28 cellular contexts compared by ENCODE assay signal in genomic region chr22:28268176-28268575, GRCh38.
A peak's percentile ranks its signal among the peaks of the same experiment; 100 is the strongest.
DNase-seq lines count a peak whose midpoint lies in the region; ATAC-seq, FAIRE-seq and TF ChIP-seq lines count a peak whose summit lies in the region.
"Had no signal": no experiment of that assay in that cellular context is flagged by ENCODE, and none has a peak within 500 bp of the region (broad histone marks: within the 10 kb centered on the region; RNA-seq: fewer than 3 reads in every experiment).

No MANE protein-coding gene starts in this region.

- BruUV-seq in endothelial cell of umbilical vein (replicated peaks; lab: Mats Ljungman, UMichigan) = no TSS peak

- TF ChIP-seq CTCF in endothelial cell of umbilical vein (IDR thresholded peaks at IDR 0.05; ENCODE audit: extremely low read depth in 1 of 2, insufficient read depth in 1 of 2, low read depth in 1 of 2, low read length in 2 of 2) (no peak), gastrocnemius medialis (IDR thresholded peaks at IDR 0.05 in 4 of 5, conservative IDR thresholded peaks at IDR 0.05 in 1 of 5) (no peak), endodermal cell (conservative IDR thresholded peaks at IDR 0.05) (no peak)

- no peaks in the 10 kb centered on the region for H3K36me3 Mint-ChIP-seq in endodermal cell (ENCODE audit: low read depth)
- H3K36me3 Mint-ChIP-seq: activated naive CD4-positive, alpha-beta T cell treated with anti-CD3 and anti-CD28 coated beads, Interleukin-2, amount 10 ng/mL, durations not matched to agents 7 days and 5 days; stimulated activated effector memory CD8-positive, alpha-beta T cell treated with anti-CD3 and anti-CD28 coated beads, Interleukin-12 subunit alpha, Interleukin-12 subunit beta, amount 100 ng/mL, for 72 hours had no signal

- dilution Hi-C loops in endothelial cell of umbilical vein (cut with MboI; ENCODE audit: extremely low pct_ligation_motif_present, low sequenced_read_pairs) = no loop called here

- no peak for FAIRE-seq in endothelial cell of umbilical vein (lab: Jason Lieb, UNC)
- FAIRE-seq: A549, K562, kidney, RCC 7860 had no signal

- in situ Hi-C loops in gastrocnemius medialis (cut with MboI; ENCODE audit: low sequenced_read_pairs in 4 of 4) = no loop called here

- ATAC-seq in gastrocnemius medialis (peak; percentile 48 to 55), HG03095 (IDR thresholded peaks at IDR 0.05; ENCODE audit: unreplicated experiment) (no peak), GM19467 (IDR thresholded peaks at IDR 0.05; ENCODE audit: unreplicated experiment) (no peak), HG02852 (IDR thresholded peaks at IDR 0.05; ENCODE audit: unreplicated experiment) (no peak)
- ATAC-seq: A549; activated CD8-positive, alpha-beta T cell treated with anti-CD3 and anti-CD28 coated beads, Interleukin-2, amount 10 ng/mL, durations not matched to agents 7 days and 5 days; esophagus mucosa; K562; stimulated activated effector memory CD8-positive, alpha-beta T cell treated with anti-CD3 and anti-CD28 coated beads, Interleukin-12 subunit alpha, Interleukin-12 subunit beta, amount 100 ng/mL, for 72 hours had no signal

- no peak overlapping the region for H3K4me3 Mint-ChIP-seq in endodermal cell
- H3K4me3 Mint-ChIP-seq: activated CD8-positive, alpha-beta T cell treated with anti-CD3 and anti-CD28 coated beads, Interleukin-2, amount 10 ng/mL, durations not matched to agents 7 days and 5 days; activated naive CD4-positive, alpha-beta T cell treated with anti-CD3 and anti-CD28 coated beads, Interleukin-2, amount 10 ng/mL, durations not matched to agents 7 days and 5 days; naive B cell; stimulated activated effector memory CD8-positive, alpha-beta T cell treated with anti-CD3 and anti-CD28 coated beads, Interleukin-12 subunit alpha, Interleukin-12 subunit beta, amount 100 ng/mL, for 72 hours had no signal

- no peaks in the 10 kb centered on the region for H3K9me1 ChIP-seq in endothelial cell of umbilical vein (replicated peaks; ENCODE audit: control insufficient read depth, extremely low read depth, insufficient read depth, low read length)

- H3K4me1 ChIP-seq in adipocyte (ENCODE audit: control insufficient read depth, insufficient read depth, low read length) (peaks cover 38% of the 10 kb centered on the region), endothelial cell of umbilical vein (ENCODE audit: control insufficient read depth, extremely low read depth, insufficient read depth, low read length) (no peaks in the 10 kb centered on the region), gastrocnemius medialis (peaks cover 26 to 35% of the 10 kb centered on the region in 2 donors), endodermal cell (ENCODE audit: control insufficient read depth, insufficient read depth, low read length) (no peaks in the 10 kb centered on the region)
- H3K4me1 ChIP-seq: A549 had no signal

- no peak overlapping the region for H3K27ac Mint-ChIP-seq in endodermal cell
- H3K27ac Mint-ChIP-seq: activated CD8-positive, alpha-beta T cell treated with anti-CD3 and anti-CD28 coated beads, Interleukin-2, amount 10 ng/mL, durations not matched to agents 7 days and 5 days; activated naive CD4-positive, alpha-beta T cell treated with anti-CD3 and anti-CD28 coated beads, Interleukin-2, amount 10 ng/mL, durations not matched to agents 7 days and 5 days; naive B cell; progenitor cell of endocrine pancreas; stimulated activated effector memory CD8-positive, alpha-beta T cell treated with anti-CD3 and anti-CD28 coated beads, Interleukin-12 subunit alpha, Interleukin-12 subunit beta, amount 100 ng/mL, for 72 hours had no signal

- H3K27me3 Mint-ChIP-seq in endodermal cell (ENCODE audit: insufficient read depth) = no peaks in the 10 kb centered on the region
- H3K27me3 Mint-ChIP-seq: activated naive CD4-positive, alpha-beta T cell treated with anti-CD3 and anti-CD28 coated beads, Interleukin-2, amount 10 ng/mL, durations not matched to agents 7 days and 5 days; naive B cell; progenitor cell of endocrine pancreas had no signal

- no peaks in the 10 kb centered on the region for H3K27me3 ChIP-seq in adipocyte (replicated peaks; ENCODE audit: control insufficient read depth, insufficient read depth, low read length)
- H3K27me3 ChIP-seq in endothelial cell of umbilical vein (ENCODE audit: control insufficient read depth in 2 of 2, insufficient read depth in 2 of 2, low read length in 2 of 2) = no peaks in the 10 kb centered on the region
- no peaks in the 10 kb centered on the region for H3K27me3 ChIP-seq in gastrocnemius medialis
- no peaks in the 10 kb centered on the region for H3K27me3 ChIP-seq in endodermal cell (ENCODE audit: control insufficient read depth, insufficient read depth, low read length, poor library complexity, severe bottlenecking)
- H3K27me3 ChIP-seq: heart right ventricle had no signal

- H3K36me3 ChIP-seq in adipocyte (ENCODE audit: control insufficient read depth, insufficient read depth, low read length, severe bottlenecking) (no peaks in the 10 kb centered on the region), endothelial cell of umbilical vein (ENCODE audit: control insufficient read depth in 2 of 2, extremely low read depth in 1 of 2, insufficient read depth in 2 of 2, low read length in 2 of 2) (no peaks in the 10 kb centered on the region), gastrocnemius medialis (no peaks in the 10 kb centered on the region), endodermal cell (ENCODE audit: control insufficient read depth, insufficient read depth, low read length) (no peaks in the 10 kb centered on the region)
- H3K36me3 ChIP-seq: heart right ventricle had no signal

- H3K27ac ChIP-seq in endothelial cell of umbilical vein (ENCODE audit: insufficient read depth, low read depth, low read length) = no peak overlapping the region
- H3K27ac ChIP-seq in gastrocnemius medialis = peak overlapping the region; percentile 24 to 76 (median 58)
- no peak overlapping the region for H3K27ac ChIP-seq in endodermal cell (ENCODE audit: low read depth, low read length)
- H3K27ac ChIP-seq: A549 had no signal

- H3K4me1 Mint-ChIP-seq in endodermal cell = peaks cover 16% of the 10 kb centered on the region
- H3K4me1 Mint-ChIP-seq: activated naive CD4-positive, alpha-beta T cell treated with anti-CD3 and anti-CD28 coated beads, Interleukin-2, amount 10 ng/mL, durations not matched to agents 7 days and 5 days; naive B cell; stimulated activated effector memory CD8-positive, alpha-beta T cell treated with anti-CD3 and anti-CD28 coated beads, Interleukin-12 subunit alpha, Interleukin-12 subunit beta, amount 100 ng/mL, for 72 hours had no signal

- H3K4me3 ChIP-seq in adipocyte (ENCODE audit: low read length) = peak overlapping the region; percentile 6
- no peak overlapping the region for H3K4me3 ChIP-seq in endothelial cell of umbilical vein (replicated peaks in 1 of 3; ENCODE audit: insufficient read depth in 1 of 3, low read depth in 1 of 3, low read length in 3 of 3)
- H3K4me3 ChIP-seq in gastrocnemius medialis = peak overlapping the region in 2 of 4 donors; percentile 1 to 30
- no peak overlapping the region for H3K4me3 ChIP-seq in endodermal cell (ENCODE audit: low read length)
- H3K4me3 ChIP-seq: A549, heart right ventricle, K562 had no signal

- no peaks in the 10 kb centered on the region for H3K9me3 Mint-ChIP-seq in endodermal cell
- H3K9me3 Mint-ChIP-seq: activated naive CD4-positive, alpha-beta T cell treated with anti-CD3 and anti-CD28 coated beads, Interleukin-2, amount 10 ng/mL, durations not matched to agents 7 days and 5 days; stimulated activated effector memory CD8-positive, alpha-beta T cell treated with anti-CD3 and anti-CD28 coated beads, Interleukin-12 subunit alpha, Interleukin-12 subunit beta, amount 100 ng/mL, for 72 hours had no signal

- intact Hi-C loops in endothelial cell of umbilical vein (cut with micrococcal nuclease) = no loop called here
- intact Hi-C loops in gastrocnemius medialis (cut with DNase I; ENCODE audit: low total_unique reads) = loop anchor here (5.0 to 10.0 kb wide), 2 partner anchors 174 to 213 kb away; no protein-coding TSS in a partner anchor

- TF ChIP-seq POLR2A in endothelial cell of umbilical vein (IDR thresholded peaks at IDR 0.05; ENCODE audit: low read depth, low read length) (no peak), gastrocnemius medialis (IDR thresholded peaks at IDR 0.05) (no peak)

- POLR2A ChIA-PET in endothelial cell of umbilical vein (lab: Charles Lee) = no interaction called here

- no peaks in the 10 kb centered on the region for H3K79me2 ChIP-seq in endothelial cell of umbilical vein (ENCODE audit: control insufficient read depth, insufficient read depth, low read length)

- H3K9me3 ChIP-seq in adipocyte (ENCODE audit: control insufficient read depth, low read length) = no peaks in the 10 kb centered on the region
- no peaks in the 10 kb centered on the region for H3K9me3 ChIP-seq in endothelial cell of umbilical vein (replicated peaks; ENCODE audit: control insufficient read depth, insufficient read depth, low read length)
- no peaks in the 10 kb centered on the region for H3K9me3 ChIP-seq in gastrocnemius medialis
- no peaks in the 10 kb centered on the region for H3K9me3 ChIP-seq in endodermal cell (ENCODE audit: control insufficient read depth, low read length)
- H3K9me3 ChIP-seq: A549, heart right ventricle had no signal

- H3K4me2 ChIP-seq in endothelial cell of umbilical vein (ENCODE audit: insufficient read depth, low read length) = no peak overlapping the region
- H3K4me2 ChIP-seq: A549 had no signal

- H3K9ac ChIP-seq in adipocyte (ENCODE audit: low read length) (no peak overlapping the region), endothelial cell of umbilical vein (replicated peaks; ENCODE audit: extremely low read depth, insufficient read depth, low read length) (no peak overlapping the region), endodermal cell (ENCODE audit: extremely low read depth, low read length, poor library complexity, severe bottlenecking) (no peak overlapping the region)

- CTCF ChIA-PET in endothelial cell of umbilical vein (lab: Charles Lee) = interaction anchor here (0.9 kb wide), 1 partner anchor 17 kb away, joined by 3 read pairs; no protein-coding TSS in a partner anchor

- DNase-seq in LHCN-M2 (ENCODE audit: low read depth) (peak; percentile 6), adipocyte (ENCODE audit: low read depth) (peak; percentile 30), endothelial cell of umbilical vein (ENCODE audit: low read depth, low spot score) (peak; percentile 34), gastrocnemius medialis (peak in 1 of 2 donors; percentile 21), endodermal cell (no peak)
- DNase-seq: activated CD8-positive, alpha-beta T cell treated with anti-CD3 and anti-CD28 coated beads, Interleukin-2, amount 10 ng/mL, durations not matched to agents 7 days and 5 days; activated naive CD4-positive, alpha-beta T cell treated with anti-CD3 and anti-CD28 coated beads, Interleukin-2, amount 10 ng/mL, durations not matched to agents 7 days and 5 days; central memory CD4-positive, alpha-beta T cell; foreskin fibroblast; GDM1; GOT3; kidney; midbrain; naive B cell; NCI-H1417 treated with DMSO at 0.1 percent for 48 hours; NCI-H82; SIG-M5; T-helper 9 cell had no signal

- 90 to 91% methylated on average over 2 to 3 of the region's 3 CpGs for WGBS in endodermal cell (ENCODE audit: insufficient coverage in 1 of 2, insufficient read length in 1 of 2), 2 experiments

- no peak overlapping the region for H2AFZ ChIP-seq in endothelial cell of umbilical vein (ENCODE audit: low read depth, low read length)

- no peaks in the 10 kb centered on the region for H4K20me1 ChIP-seq in endothelial cell of umbilical vein (replicated peaks; ENCODE audit: control insufficient read depth, extremely low read depth, insufficient read depth, low read length)

Comparison
In these comparisons a context has a peak if more than half of its experiments do, and no peak if none do; other contexts are left out.
1. H3K27ac ChIP-seq: peak in gastrocnemius medialis (4 of 4); none in endothelial cell of umbilical vein (single experiment) and endodermal cell (single experiment).
2. ATAC-seq: peak in gastrocnemius medialis (2 of 2); none in HG03095 (single experiment), GM19467 (single experiment) and HG02852 (single experiment).